In genomic region chr11:74169736-74170458, GRCh38 we compare ENCODE assay signal across 8 cellular contexts. TPM values are rescaled to one million over a fixed set of nuclear protein-coding genes. Genes with fewer than 3 reads are reported as not detected.
A peak's percentile ranks its signal among the peaks of the same experiment; 100 is the strongest.
DNase-seq lines count a peak whose midpoint lies in the region; ATAC-seq lines count a peak whose summit lies in the region.

No MANE protein-coding gene starts in this region.

- no peaks in the 10 kb centered on the region for H3K27me3 ChIP-seq in CD8-positive, alpha-beta memory T cell (ENCODE audit: insufficient read depth, low read length, poor library complexity, severe bottlenecking)
- no peaks in the 10 kb centered on the region for H3K27me3 ChIP-seq in effector memory CD4-positive, alpha-beta T cell (replicated peaks; ENCODE audit: control insufficient read depth, insufficient read depth, low read length, poor library complexity, severe bottlenecking)
- H3K27me3 ChIP-seq in neuronal stem cell (ENCODE audit: control insufficient read depth in 3 of 3, insufficient read depth in 3 of 3, low read depth in 1 of 3, low read length in 3 of 3): peaks cover 0 to 2% (median 0%) of the 10 kb centered on the region in 3 experiments

- peak overlapping the region; percentile 88 for H3K27ac ChIP-seq in CD8-positive, alpha-beta memory T cell (ENCODE audit: low read depth, low read length)
- peak overlapping the region; percentile 78 for H3K27ac ChIP-seq in KOPT-K1 (ENCODE audit: low read depth, low read length, poor library complexity, severe bottlenecking)
- H3K27ac ChIP-seq in effector memory CD4-positive, alpha-beta T cell (ENCODE audit: insufficient read depth, low read length, poor library complexity, severe bottlenecking): no peak overlapping the region
- H3K27ac ChIP-seq in neuronal stem cell (replicated peaks; ENCODE audit: low read length): peak overlapping the region; percentile 86

- H4K8ac ChIP-seq in neuronal stem cell (ENCODE audit: low read depth, low read length): no peak overlapping the region

- no peak for DNase-seq in CD8-positive, alpha-beta memory T cell
- no peak for DNase-seq in effector memory CD4-positive, alpha-beta T cell
- DNase-seq in neuronal stem cell (ENCODE audit: low spot score): no peak
- no peak for DNase-seq in NCI-H748 (lab: John Stamatoyannopoulos, UW; ENCODE audit: unreplicated experiment)
- no peak for DNase-seq in activated gamma-delta T cell treated with Interleukin-2 at 50 U/mL for 16 hours
- DNase-seq in cerebellar nuclear complex (lab: John Stamatoyannopoulos, UW): no peak

- ATAC-seq in GM18502 (IDR thresholded peaks at IDR 0.05; ENCODE audit: poor library complexity, unreplicated experiment): no peak

- H3K27me3 Mint-ChIP-seq in CD8-positive, alpha-beta memory T cell: no peaks in the 10 kb centered on the region

- H3K9me3 Mint-ChIP-seq in CD8-positive, alpha-beta memory T cell: no peaks in the 10 kb centered on the region

- peak overlapping the region; percentile 83 for H3K4me3 ChIP-seq in CD8-positive, alpha-beta memory T cell (ENCODE audit: low read length)
- H3K4me3 ChIP-seq in effector memory CD4-positive, alpha-beta T cell (ENCODE audit: insufficient read depth, low read depth, low read length, poor library complexity, severe bottlenecking): peak overlapping the region; percentile 74
- H3K4me3 ChIP-seq in neuronal stem cell (ENCODE audit: low read length in 2 of 2): peak overlapping the region; percentile 56 to 91

- H3K14ac ChIP-seq in neuronal stem cell (ENCODE audit: low read length): no peak overlapping the region

- H3K23ac ChIP-seq in neuronal stem cell (ENCODE audit: low read depth, low read length, poor library complexity): no peak overlapping the region

- H2BK5ac ChIP-seq in neuronal stem cell (ENCODE audit: low read length): no peak overlapping the region

- no peak overlapping the region for H3K4me3 Mint-ChIP-seq in CD8-positive, alpha-beta memory T cell

- no peak overlapping the region for H2AK5ac ChIP-seq in neuronal stem cell (ENCODE audit: low read depth, low read length)

- CTCF ChIA-PET in CD8-positive, alpha-beta memory T cell (lab: Charles Lee): interaction anchor here (2.1 kb wide), 1 partner anchor 206 kb away, joined by 5 read pairs; no protein-coding TSS in a partner anchor

- peaks cover 3% of the 10 kb centered on the region for H3K79me1 ChIP-seq in neuronal stem cell (ENCODE audit: low read depth, low read length)

- no peak overlapping the region for H3K4ac ChIP-seq in neuronal stem cell (ENCODE audit: low read length)

- POLR2A ChIA-PET in CD8-positive, alpha-beta memory T cell (lab: Charles Lee): interaction anchor here (0.6 to 1.5 kb wide), 5 partner anchors 166 to 382 kb away, joined by 3 to 8 read pairs (median 4); partner anchors contain the start of genes LIPT2 and UCP2

- peak overlapping the region; percentile 65 for H3K9ac ChIP-seq in neuronal stem cell (ENCODE audit: low read depth, low read length, poor library complexity)

- H2BK12ac ChIP-seq in neuronal stem cell (ENCODE audit: low read length): no peak overlapping the region

- no peak overlapping the region for H2BK120ac ChIP-seq in neuronal stem cell (ENCODE audit: low read depth, low read length)

- no peak overlapping the region for H4K91ac ChIP-seq in neuronal stem cell (ENCODE audit: low read depth, low read length, poor library complexity)

- peaks cover 0 to 36% (median 14%) of the 10 kb centered on the region in 3 donors for H3K36me3 Mint-ChIP-seq in CD8-positive, alpha-beta memory T cell

- peaks cover 11% of the 10 kb centered on the region for H3K36me3 ChIP-seq in CD8-positive, alpha-beta memory T cell (ENCODE audit: insufficient read depth, low read length)
- H3K36me3 ChIP-seq in KOPT-K1 (ENCODE audit: insufficient read depth, low read length) (peaks cover 44% of the 10 kb centered on the region), neuronal stem cell (replicated peaks in 1 of 2; ENCODE audit: control insufficient read depth in 2 of 2, insufficient read depth in 2 of 2, low read length in 2 of 2) (peaks cover 6 to 49% of the 10 kb centered on the region in 2 donors)
- H3K36me3 ChIP-seq in effector memory CD4-positive, alpha-beta T cell (ENCODE audit: control insufficient read depth, insufficient read depth, low read length): peaks cover 22% of the 10 kb centered on the region

- H2BK15ac ChIP-seq in neuronal stem cell (ENCODE audit: low read length): no peak overlapping the region

- peaks cover 33% of the 10 kb centered on the region for H3K4me1 ChIP-seq in CD8-positive, alpha-beta memory T cell (ENCODE audit: insufficient read depth, low read length)
- H3K4me1 ChIP-seq in effector memory CD4-positive, alpha-beta T cell (ENCODE audit: control insufficient read depth, insufficient read depth, low read length, poor library complexity, severe bottlenecking): peaks cover 20% of the 10 kb centered on the region
- peaks cover 4 to 7% of the 10 kb centered on the region in 2 donors for H3K4me1 ChIP-seq in neuronal stem cell (ENCODE audit: control insufficient read depth in 2 of 2, insufficient read depth in 1 of 2, low read depth in 1 of 2, low read length in 2 of 2)

- peaks cover 8 to 32% (median 23%) of the 10 kb centered on the region in 3 donors for H3K4me1 Mint-ChIP-seq in CD8-positive, alpha-beta memory T cell

- WGBS in neuronal stem cell (ENCODE audit: extremely low coverage in 2 of 2, insufficient read length in 2 of 2, insufficient replicate concordance in 1 of 2), 2 donors: 100% methylated on average over 1 of the region's 9 CpGs; no CpG with 5 or more reads in 1 of the 2 donors

- no peaks in the 10 kb centered on the region for H3K9me3 ChIP-seq in CD8-positive, alpha-beta memory T cell (ENCODE audit: low read length)
- H3K9me3 ChIP-seq in KOPT-K1 (ENCODE audit: insufficient read depth, low read length, poor library complexity, severe bottlenecking): no peaks in the 10 kb centered on the region
- H3K9me3 ChIP-seq in effector memory CD4-positive, alpha-beta T cell (ENCODE audit: control insufficient read depth, low read length): no peaks in the 10 kb centered on the region
- H3K9me3 ChIP-seq in neuronal stem cell (replicated peaks in 1 of 2; ENCODE audit: control insufficient read depth in 2 of 2, insufficient read depth in 1 of 2, low read depth in 1 of 2, low read length in 2 of 2): no peaks in the 10 kb centered on the region

- no peak overlapping the region for H3K18ac ChIP-seq in neuronal stem cell (ENCODE audit: low read length)

- H3K4me2 ChIP-seq in neuronal stem cell (ENCODE audit: insufficient read depth, low read length, poor library complexity, severe bottlenecking): peak overlapping the region; percentile 63

- H3K27ac Mint-ChIP-seq in CD8-positive, alpha-beta memory T cell: no peak overlapping the region

- H2AFZ ChIP-seq in neuronal stem cell (ENCODE audit: low read length): peak overlapping the region; percentile 89

RNA-seq across cellular contexts. Expression of gene C2CD3, which starts 0.9 kb away (rescaled TPM):
- total RNA-seq in CD8-positive, alpha-beta memory T cell: 10 to 100 TPM; 35.6 to 41.7 TPM
- 9.1 TPM for polyA plus RNA-seq in CD8-positive, alpha-beta memory T cell
- 12.3 TPM for polyA plus RNA-seq in neuronal stem cell (2013, experiment 1 of 2)
- 11.5 TPM for polyA plus RNA-seq in neuronal stem cell (2013, experiment 2 of 2)

RNA-seq across cellular contexts. Expression of gene PPME1, which starts 1.2 kb away (rescaled TPM):
- total RNA-seq in CD8-positive, alpha-beta memory T cell: 10 to 100 TPM; 33.0 to 42.0 TPM
- polyA plus RNA-seq in CD8-positive, alpha-beta memory T cell: 20.9 TPM
- polyA plus RNA-seq in neuronal stem cell (2013, experiment 1 of 2): 48.7 TPM
- 53.0 TPM for polyA plus RNA-seq in neuronal stem cell (2013, experiment 2 of 2)
